In genomic region chr6:44475417-44475778, GRCh38 we compare ENCODE assay signal across 1 cellular context.
TF ChIP-seq lines count a peak whose summit lies in the region.

No MANE protein-coding gene starts in this region.

TF ChIP-seq in HepG2, 621 proteins besides CTCF, POLR2A, EP300 and RAD21 (continued from another document):
- TF ChIP-seq ZNF614 (CRISPR knock-in tag; IDR thresholded peaks at IDR 0.05; ENCODE audit: borderline replicate concordance) (no peak), TBL1XR1 (IDR thresholded peaks at IDR 0.05; ENCODE audit: borderline replicate concordance, low read length, partially characterized antibody) (no peak), NR0B2 (CRISPR knock-in tag; IDR thresholded peaks at IDR 0.05) (no peak), HMG20A (CRISPR knock-in tag; IDR thresholded peaks at IDR 0.05; ENCODE audit: borderline replicate concordance) (no peak), ZFP90 (CRISPR knock-in tag; IDR thresholded peaks at IDR 0.05; ENCODE audit: borderline replicate concordance) (no peak), POLR2AphosphoS2 (IDR thresholded peaks at IDR 0.05; ENCODE audit: low read depth, low read length) (no peak), ZNF264 (CRISPR knock-in tag; IDR thresholded peaks at IDR 0.05) (no peak), ELF1 (CRISPR knock-in tag; IDR thresholded peaks at IDR 0.05) (no peak), ZFP36L2 (CRISPR knock-in tag; IDR thresholded peaks at IDR 0.05) (no peak), GLMP (CRISPR knock-in tag; IDR thresholded peaks at IDR 0.05; ENCODE audit: borderline replicate concordance) (no peak)
